ENCODE assay signal across 9 cellular contexts in the genomic region with DNA sequence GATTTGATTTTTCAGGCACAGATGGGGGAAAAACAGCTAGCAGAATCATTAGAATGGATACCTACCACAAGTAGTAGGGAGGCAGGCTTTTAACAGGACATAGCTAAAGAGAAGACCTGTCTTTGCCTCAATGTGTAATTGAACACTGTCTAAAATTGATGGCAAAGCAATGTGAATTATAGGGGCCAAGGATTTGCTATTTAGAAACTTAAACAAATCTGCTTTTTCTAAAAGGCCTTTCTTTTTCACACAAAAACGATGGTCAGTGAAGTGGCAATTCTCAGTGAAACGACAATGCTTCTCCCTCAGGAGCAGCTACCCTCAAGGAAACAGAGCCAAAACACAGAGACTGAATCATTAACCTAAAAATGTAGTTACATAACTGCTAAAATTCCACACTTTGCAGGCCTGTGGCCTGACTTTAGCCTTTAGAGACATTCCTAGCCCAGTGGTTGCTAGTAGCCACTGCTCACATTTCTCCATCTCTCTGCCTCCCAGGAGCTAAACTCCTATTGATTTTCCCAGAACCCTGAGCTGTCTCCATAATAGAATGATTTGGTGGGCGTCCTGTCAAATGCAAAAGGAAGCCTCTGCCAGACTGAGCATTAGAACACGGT.
A peak's percentile ranks its signal among the peaks of the same experiment; 100 is the strongest.
DNase-seq lines count a peak whose midpoint lies in the region; FAIRE-seq and TF ChIP-seq lines count a peak whose summit lies in the region.
"Had no signal": no experiment of that assay in that cellular context is flagged by ENCODE, and none has a peak within 500 bp of the region (broad histone marks: within the 10 kb centered on the region; RNA-seq: fewer than 3 reads in every experiment).

No MANE protein-coding gene starts in this region.

- no peaks in the 10 kb centered on the region for H3K36me3 ChIP-seq in breast epithelium
- no peaks in the 10 kb centered on the region for H3K36me3 ChIP-seq in skeletal muscle satellite cell (ENCODE audit: insufficient read depth, low read length)
- H3K36me3 ChIP-seq in spleen = no peaks in the 10 kb centered on the region

- peak; percentile 48 for DNase-seq in H54 (ENCODE audit: insufficient read length, low spot score)
- DNase-seq in breast epithelium (ENCODE audit: low spot score in 2 of 2) = no peak
- DNase-seq in kidney glomerular epithelial cell (lab: John Stamatoyannopoulos, UW) = peak; percentile 84
- no peak for DNase-seq in GM20000 (ENCODE audit: low spot score)
- no peak for DNase-seq in spleen
- no peak for DNase-seq in NOMO-1 treated with DMSO at 0.1 percent for 48 hours (lab: John Stamatoyannopoulos, UW; ENCODE audit: unreplicated experiment)
- no peak for DNase-seq in germinal center (ENCODE audit: low spot score)
- DNase-seq: central memory CD4-positive, alpha-beta T cell had no signal

- intact Hi-C loops in breast epithelium (cut with DNase I; ENCODE audit: low total_unique reads) = no loop called here
- intact Hi-C loops in spleen (cut with DNase I; ENCODE audit: low total_unique reads) = no loop called here

- FAIRE-seq in H54 (lab: Jason Lieb, UNC) = peak; percentile 98

- WGBS in spleen, 5 donors = 60 to 79% (median 72%) methylated on average over 4 of the region's 4 CpGs

- peak overlapping the region; percentile 54 for H3K4me2 ChIP-seq in skeletal muscle satellite cell (ENCODE audit: low read length)

- TF ChIP-seq CTCF in breast epithelium (IDR thresholded peaks at IDR 0.05) (no peak), GM20000 (IDR thresholded peaks at IDR 0.05; ENCODE audit: extremely low read depth, missing control alignments) (no peak), spleen (IDR thresholded peaks at IDR 0.05 in 8 of 11, conservative IDR thresholded peaks at IDR 0.05 in 3 of 11) (no peak)

- peak overlapping the region; percentile 66 to 75 for H3K27ac ChIP-seq in breast epithelium
- H3K27ac ChIP-seq in spleen = peak overlapping the region in 4 of 8 donors; percentile 23 to 57 (median 41)

- no peak for TF ChIP-seq POLR2A in H54 (IDR thresholded peaks at IDR 0.05; ENCODE audit: low read depth, low read length)
- no peak for TF ChIP-seq POLR2A in breast epithelium (IDR thresholded peaks at IDR 0.05)
- no peak for TF ChIP-seq POLR2A in spleen (IDR thresholded peaks at IDR 0.05)

- H3K4me1 ChIP-seq in breast epithelium (peaks cover 3 to 8% of the 10 kb centered on the region in 2 donors), skeletal muscle satellite cell (ENCODE audit: control insufficient read depth, insufficient read depth, low read length) (peaks cover 38% of the 10 kb centered on the region), spleen (no peaks in the 10 kb centered on the region)

- H3K27me3 ChIP-seq in breast epithelium (no peaks in the 10 kb centered on the region), skeletal muscle satellite cell (ENCODE audit: control insufficient read depth, insufficient read depth, low read length) (no peaks in the 10 kb centered on the region), spleen (replicated peaks in 1 of 7) (no peaks in the 10 kb centered on the region)

- peak overlapping the region; percentile 88 for H3K9ac ChIP-seq in skeletal muscle satellite cell (ENCODE audit: low read depth, low read length)

- no peak overlapping the region for H3K4me3 ChIP-seq in breast epithelium
- H3K4me3 ChIP-seq in skeletal muscle satellite cell (ENCODE audit: low read length) = peak overlapping the region; percentile 39
- no peak overlapping the region for H3K4me3 ChIP-seq in spleen

- H3K9me3 ChIP-seq in breast epithelium (peaks cover 0 to 1% of the 10 kb centered on the region in 2 donors), skeletal muscle satellite cell (replicated peaks; ENCODE audit: low read length) (no peaks in the 10 kb centered on the region), spleen (peaks cover 0 to 5% (median 3%) of the 10 kb centered on the region in 8 donors)

Comparison
In these comparisons a context has a peak if more than half of its experiments do, and no peak if none do; other contexts are left out.
1. DNase-seq: peak in H54 (single experiment) and kidney glomerular epithelial cell (single experiment); none in breast epithelium (0 of 2), GM20000 (single experiment), spleen (single experiment), NOMO-1 treated with DMSO at 0.1 percent for 48 hours (single experiment) and germinal center (single experiment).